19 cellular contexts compared by ENCODE assay signal in genomic region chr5:81763294-81763928, GRCh38.
"Had no signal": no experiment of that assay in that cellular context is flagged by ENCODE, and none has a peak within 500 bp of the region (broad histone marks: within the 10 kb centered on the region; RNA-seq: fewer than 3 reads in every experiment).

No MANE protein-coding gene starts in this region.

- FAIRE-seq: kidney, pancreas had no signal

- DNase-seq: central memory CD4-positive, alpha-beta T cell; effector memory CD8-positive, alpha-beta T cell; esophagus squamous epithelium; foreskin fibroblast; head of caudate nucleus; kidney; left cardiac atrium; left ventricle myocardium superior; mesendoderm; naive thymus-derived CD4-positive, alpha-beta T cell; pancreas; spleen; stimulated activated CD4-positive, alpha-beta T cell treated with anti-CD3 and anti-CD28 coated beads, Interleukin-15, amount 100 ng/mL, for 24 hours; stimulated activated CD4-positive, alpha-beta T cell treated with anti-CD3 and anti-CD28 coated beads, Interleukin-1b, Interleukin-23, amount 100 ng/mL, for 48 hours; stimulated activated CD4-positive, alpha-beta T cell treated with anti-CD3 and anti-CD28 coated beads, Interleukin-4, amount 100 ng/mL, for 24 hours; stimulated activated naive B cell treated with anti-CD40 and anti-IgM and Interleukin-4, amounts not matched to agents 10 μg/mL and 1 μg/mL and 100 μg/mL, for 72 hours; stomach had no signal

- H3K4me3 Mint-ChIP-seq: effector memory CD8-positive, alpha-beta T cell; naive thymus-derived CD4-positive, alpha-beta T cell; stimulated activated naive B cell treated with anti-CD40 and anti-IgM and Interleukin-4, amounts not matched to agents 10 μg/mL and 1 μg/mL and 100 μg/mL, for 72 hours had no signal

- H3K9me3 Mint-ChIP-seq: effector memory CD8-positive, alpha-beta T cell had no signal

- ATAC-seq: effector memory CD8-positive, alpha-beta T cell; gastroesophageal sphincter; left cardiac atrium; left ventricle myocardium superior; naive thymus-derived CD4-positive, alpha-beta T cell; sciatic nerve; stimulated activated naive B cell treated with anti-CD40 and anti-IgM and Interleukin-4, amounts not matched to agents 10 μg/mL and 1 μg/mL and 100 μg/mL, for 72 hours had no signal

- H3K36me3 Mint-ChIP-seq: stimulated activated naive B cell treated with anti-CD40 and anti-IgM and Interleukin-4, amounts not matched to agents 10 μg/mL and 1 μg/mL and 100 μg/mL, for 72 hours had no signal

- H3K27ac Mint-ChIP-seq: effector memory CD8-positive, alpha-beta T cell; naive thymus-derived CD4-positive, alpha-beta T cell; stimulated activated naive B cell treated with anti-CD40 and anti-IgM and Interleukin-4, amounts not matched to agents 10 μg/mL and 1 μg/mL and 100 μg/mL, for 72 hours had no signal
